Comparison of ENCODE assay signal across 10 cellular contexts in genomic region chr5:150510460-150511263, GRCh38. TPM values are rescaled to one million over a fixed set of nuclear protein-coding genes. Genes with fewer than 3 reads are reported as not detected.
DNase-seq lines count a peak whose midpoint lies in the region; ATAC-seq and TF ChIP-seq lines count a peak whose summit lies in the region.
"Had no signal": no experiment of that assay in that cellular context is flagged by ENCODE, and none has a peak within 500 bp of the region (broad histone marks: within the 10 kb centered on the region; RNA-seq: fewer than 3 reads in every experiment).

No MANE protein-coding gene starts in this region.

- peaks cover 49% of the 10 kb centered on the region for H3K4me1 Mint-ChIP-seq in progenitor cell of endocrine pancreas (ENCODE audit: low read depth)
- H3K4me1 Mint-ChIP-seq: CD8-positive, alpha-beta memory T cell had no signal

- H3K4me1 ChIP-seq in adrenal gland (replicated peaks in 1 of 2) (peaks cover 66 to 94% of the 10 kb centered on the region in 2 donors), iPS-15b (ENCODE audit: control insufficient read depth, insufficient read depth, low read length) (peaks cover 26% of the 10 kb centered on the region)

- TF ChIP-seq CTCF in adrenal gland (IDR thresholded peaks at IDR 0.05) (no peak), progenitor cell of endocrine pancreas (IDR thresholded peaks at IDR 0.05; ENCODE audit: unreplicated experiment) (no peak)

- no peaks in the 10 kb centered on the region for H3K36me3 ChIP-seq in adrenal gland (replicated peaks in 1 of 2)
- H3K36me3 ChIP-seq in iPS-15b (ENCODE audit: control insufficient read depth, insufficient read depth, low read length) = peaks cover 4% of the 10 kb centered on the region

- 60 to 79% (median 67%) methylated on average over 8 to 12 of the region's 12 CpGs for WGBS in adrenal gland, 4 donors

- H3K27me3 ChIP-seq in adrenal gland (no peaks in the 10 kb centered on the region), iPS-15b (ENCODE audit: control insufficient read depth, insufficient read depth, low read length) (no peaks in the 10 kb centered on the region)

- DNase-seq in COLO668 (lab: John Stamatoyannopoulos, UW; ENCODE audit: unreplicated experiment) = peak; percentile 5
- DNase-seq in adrenal gland = no peak
- no peak for DNase-seq in progenitor cell of endocrine pancreas (ENCODE audit: low spot score, unreplicated experiment)
- no peak for DNase-seq in NCI-H526 (lab: John Stamatoyannopoulos, UW)
- DNase-seq in activated CD4-positive, alpha-beta T cell treated with anti-CD3 and anti-CD28 coated beads, Interleukin-2, amount 50 U/mL, for 48 hours = no peak
- DNase-seq: aorta; CD8-positive, alpha-beta memory T cell had no signal

- no peaks in the 10 kb centered on the region for H3K9me3 ChIP-seq in adrenal gland (replicated peaks in 1 of 3)
- H3K9me3 ChIP-seq in iPS-15b (ENCODE audit: control insufficient read depth, insufficient read depth, low read length) = no peaks in the 10 kb centered on the region

- H3K36me3 Mint-ChIP-seq in progenitor cell of endocrine pancreas (ENCODE audit: insufficient read depth) = peaks cover 1% of the 10 kb centered on the region
- H3K36me3 Mint-ChIP-seq: CD8-positive, alpha-beta memory T cell had no signal

- intact Hi-C loops in adrenal gland (cut with DNase I) = no loop called here

- no peak for ATAC-seq in GM21723 (IDR thresholded peaks at IDR 0.05; ENCODE audit: unreplicated experiment)
- no peak for ATAC-seq in HG03571 (IDR thresholded peaks at IDR 0.05; ENCODE audit: unreplicated experiment)

- H3K27ac ChIP-seq in adrenal gland = peak overlapping the region in 3 of 5 donors; percentile 76 to 85 (median 84)

- H3K9me3 Mint-ChIP-seq in progenitor cell of endocrine pancreas (ENCODE audit: low read depth) = no peaks in the 10 kb centered on the region
- H3K9me3 Mint-ChIP-seq: CD8-positive, alpha-beta memory T cell had no signal

- H3K9ac ChIP-seq in iPS-15b (ENCODE audit: low read depth, low read length) = peak overlapping the region; percentile 54

- no peaks in the 10 kb centered on the region for H3K27me3 Mint-ChIP-seq in progenitor cell of endocrine pancreas

- H3K27ac Mint-ChIP-seq in progenitor cell of endocrine pancreas = peak overlapping the region; percentile 96

- TF ChIP-seq POLR2A in adrenal gland (IDR thresholded peaks at IDR 0.05) = no peak

- peak overlapping the region; percentile 17 for H3K4me3 Mint-ChIP-seq in progenitor cell of endocrine pancreas (ENCODE audit: low read depth)
- H3K4me3 Mint-ChIP-seq: CD8-positive, alpha-beta memory T cell had no signal

- H3K4me3 ChIP-seq in adrenal gland (no peak overlapping the region), iPS-15b (ENCODE audit: low read depth, low read length) (no peak overlapping the region)

RNA-seq across cellular contexts. Expression of gene NDST1, which starts 2.7 kb away (rescaled TPM):
- total RNA-seq in adrenal gland (100 to 1,000 TPM in 6 of 8 donors, 10 to 100 TPM in 2; 80.7 to 154 (median 106) TPM), progenitor cell of endocrine pancreas (154 and 169 TPM in 2 replicates)
- polyA plus RNA-seq in adrenal gland = 10 to 100 TPM in 2 of 3 donors, 1 to 10 TPM in 1; 9.6 to 37.5 (median 21.1) TPM
